In genomic region chr2:231168460-231169139, GRCh38 we compare ENCODE assay signal across 16 cellular contexts. TPM values are rescaled to one million over a fixed set of nuclear protein-coding genes. Genes with fewer than 3 reads are reported as not detected.
DNase-seq lines count a peak whose midpoint lies in the region; ATAC-seq, FAIRE-seq and TF ChIP-seq lines count a peak whose summit lies in the region.
"Had no signal": no experiment of that assay in that cellular context is flagged by ENCODE, and none has a peak within 500 bp of the region (broad histone marks: within the 10 kb centered on the region; RNA-seq: fewer than 3 reads in every experiment).

No MANE protein-coding gene starts in this region.

- H3K36me3 Mint-ChIP-seq in CD14-positive monocyte, result peaks cover 71 to 88% of the 10 kb centered on the region in 2 donors
- H3K36me3 Mint-ChIP-seq in activated T-helper 1 cell treated with anti-CD3 and anti-CD28 coated beads, Interleukin-12 subunit alpha, Interleukin-12 subunit beta, Interleukin-2, Interleukin-4 antibody, amounts not matched to agents 30 ng/mL and 10 ng/mL and 1 ng/mL, durations not matched to agents 14 hours and 24 hours and 36 hours (ENCODE audit: low read depth), result peaks cover 56% of the 10 kb centered on the region

- no peak for TF ChIP-seq CTCF in CD14-positive monocyte (IDR thresholded peaks at IDR 0.05)

- H3K9me3 Mint-ChIP-seq in CD14-positive monocyte, result no peaks in the 10 kb centered on the region
- H3K9me3 Mint-ChIP-seq in activated T-helper 1 cell treated with anti-CD3 and anti-CD28 coated beads, Interleukin-12 subunit alpha, Interleukin-12 subunit beta, Interleukin-2, Interleukin-4 antibody, amounts not matched to agents 30 ng/mL and 10 ng/mL and 1 ng/mL, durations not matched to agents 14 hours and 24 hours and 36 hours, result no peaks in the 10 kb centered on the region
- H3K9me3 Mint-ChIP-seq: naive thymus-derived CD8-positive, alpha-beta T cell had no signal

- FAIRE-seq in GM18507 (lab: Jason Lieb, UNC), result peak; percentile 76
- no peak for FAIRE-seq in HTR-8/SVneo (lab: Jason Lieb, UNC)

- DNase-seq in CD14-positive monocyte (ENCODE audit: low spot score) (no peak), GM18507 (ENCODE audit: extremely low spot score, insufficient read length, low read depth) (no peak), lung microvascular endothelial cell (ENCODE audit: low read depth in 2 of 2) (peak; percentile 53 to 69), HTR-8/SVneo (ENCODE audit: insufficient read length, low spot score) (no peak), AG08395 (ENCODE audit: low spot score) (no peak)
- no peak for DNase-seq in activated T-helper 1 cell treated with anti-CD3 and anti-CD28 coated beads, Interleukin-12 subunit alpha, Interleukin-12 subunit beta, Interleukin-2, Interleukin-4 antibody, amounts not matched to agents 30 ng/mL and 10 ng/mL and 1 ng/mL, durations not matched to agents 14 hours and 24 hours and 36 hours (ENCODE audit: low spot score)
- DNase-seq: cortex of kidney; naive thymus-derived CD8-positive, alpha-beta T cell; NCI-H1048; NCI-H2171 treated with DMSO at 0.1 percent for 48 hours; retina; stimulated activated CD4-positive, alpha-beta T cell treated with anti-CD3 and anti-CD28 coated beads, Interleukin-2, amount 100 ng/mL, for 24 hours; stimulated activated CD8-positive, alpha-beta memory T cell treated with anti-CD3 and anti-CD28 coated beads, Interleukin-4, amount 100 ng/mL, for 48 hours; WERI-Rb-1 had no signal

- H3K4me1 Mint-ChIP-seq in CD14-positive monocyte, result peaks cover 9% of the 10 kb centered on the region
- peaks cover 16% of the 10 kb centered on the region for H3K4me1 Mint-ChIP-seq in activated T-helper 1 cell treated with anti-CD3 and anti-CD28 coated beads, Interleukin-12 subunit alpha, Interleukin-12 subunit beta, Interleukin-2, Interleukin-4 antibody, amounts not matched to agents 30 ng/mL and 10 ng/mL and 1 ng/mL, durations not matched to agents 14 hours and 24 hours and 36 hours (ENCODE audit: low read depth)
- H3K4me1 Mint-ChIP-seq: naive thymus-derived CD8-positive, alpha-beta T cell had no signal

- intact Hi-C loops in CD14-positive monocyte (cut with micrococcal nuclease), result no loop called here
- intact Hi-C loops in activated T-helper 1 cell treated with anti-CD3 and anti-CD28 coated beads, Interleukin-12 subunit alpha, Interleukin-12 subunit beta, Interleukin-2, Interleukin-4 antibody, amounts not matched to agents 30 ng/mL and 10 ng/mL and 1 ng/mL, durations not matched to agents 14 hours and 24 hours and 36 hours (cut with micrococcal nuclease), result no loop called here

- ATAC-seq in GM18520 (IDR thresholded peaks at IDR 0.05; ENCODE audit: unreplicated experiment), result no peak
- ATAC-seq: left lobe of liver; naive thymus-derived CD8-positive, alpha-beta T cell had no signal

- no peak overlapping the region for H3K4me3 Mint-ChIP-seq in CD14-positive monocyte
- no peak overlapping the region for H3K4me3 Mint-ChIP-seq in activated T-helper 1 cell treated with anti-CD3 and anti-CD28 coated beads, Interleukin-12 subunit alpha, Interleukin-12 subunit beta, Interleukin-2, Interleukin-4 antibody, amounts not matched to agents 30 ng/mL and 10 ng/mL and 1 ng/mL, durations not matched to agents 14 hours and 24 hours and 36 hours
- H3K4me3 Mint-ChIP-seq: naive thymus-derived CD8-positive, alpha-beta T cell had no signal

- H3K27ac Mint-ChIP-seq in CD14-positive monocyte, result peak overlapping the region in 5 of 7 donors; percentile 19 to 55 (median 29)
- H3K27ac Mint-ChIP-seq in activated T-helper 1 cell treated with anti-CD3 and anti-CD28 coated beads, Interleukin-12 subunit alpha, Interleukin-12 subunit beta, Interleukin-2, Interleukin-4 antibody, amounts not matched to agents 30 ng/mL and 10 ng/mL and 1 ng/mL, durations not matched to agents 14 hours and 24 hours and 36 hours, result peak overlapping the region; percentile 82

- peaks cover 0 to 4% (median 0%) of the 10 kb centered on the region in 3 donors for H3K27me3 Mint-ChIP-seq in CD14-positive monocyte (ENCODE audit: low read depth in 3 of 3)
- no peaks in the 10 kb centered on the region for H3K27me3 Mint-ChIP-seq in activated T-helper 1 cell treated with anti-CD3 and anti-CD28 coated beads, Interleukin-12 subunit alpha, Interleukin-12 subunit beta, Interleukin-2, Interleukin-4 antibody, amounts not matched to agents 30 ng/mL and 10 ng/mL and 1 ng/mL, durations not matched to agents 14 hours and 24 hours and 36 hours (ENCODE audit: insufficient read depth)
- H3K27me3 Mint-ChIP-seq: naive thymus-derived CD8-positive, alpha-beta T cell had no signal

RNA-seq across cellular contexts. Expression of gene ARMC9, which starts 29.8 kb away (rescaled TPM):
- polyA plus RNA-seq in CD14-positive monocyte, result under 1 TPM in 1 of 2 donors, not detected in 1; 0.27 TPM
- 2.2 and 3.8 TPM in 2 replicates for total RNA-seq in activated T-helper 1 cell treated with anti-CD3 and anti-CD28 coated beads, Interleukin-12 subunit alpha, Interleukin-12 subunit beta, Interleukin-2, Interleukin-4 antibody, amounts not matched to agents 30 ng/mL and 10 ng/mL and 1 ng/mL, durations not matched to agents 14 hours and 24 hours and 36 hours
- 3.5 and 4.2 TPM in 2 replicates for total RNA-seq in lung microvascular endothelial cell

RNA-seq across cellular contexts. Expression of gene HTR2B, which starts 43.8 kb away (rescaled TPM):
- not detected for polyA plus RNA-seq in CD14-positive monocyte
- not detected in 2 replicates for total RNA-seq in activated T-helper 1 cell treated with anti-CD3 and anti-CD28 coated beads, Interleukin-12 subunit alpha, Interleukin-12 subunit beta, Interleukin-2, Interleukin-4 antibody, amounts not matched to agents 30 ng/mL and 10 ng/mL and 1 ng/mL, durations not matched to agents 14 hours and 24 hours and 36 hours
- 2.0 and 3.0 TPM in 2 replicates for total RNA-seq in lung microvascular endothelial cell
- total RNA-seq: naive thymus-derived CD8-positive, alpha-beta T cell had no signal

Comparison
In these comparisons a context has a peak if more than half of its experiments do, and no peak if none do; other contexts are left out.
1. DNase-seq: peak in lung microvascular endothelial cell (2 of 2); none in CD14-positive monocyte (single experiment), GM18507 (single experiment), activated T-helper 1 cell treated with anti-CD3 and anti-CD28 coated beads, Interleukin-12 subunit alpha, Interleukin-12 subunit beta, Interleukin-2, Interleukin-4 antibody, amounts not matched to agents 30 ng/mL and 10 ng/mL and 1 ng/mL, durations not matched to agents 14 hours and 24 hours and 36 hours (single experiment), HTR-8/SVneo (single experiment) and AG08395 (single experiment).